Comparison of ENCODE assay signal across 10 cellular contexts in genomic region chr12:52496590-52497071, GRCh38. TPM values are rescaled to one million over a fixed set of nuclear protein-coding genes. Genes with fewer than 3 reads are reported as not detected.
DNase-seq lines count a peak whose midpoint lies in the region; ATAC-seq and TF ChIP-seq lines count a peak whose summit lies in the region.
"Had no signal": no experiment of that assay in that cellular context is flagged by ENCODE, and none has a peak within 500 bp of the region (broad histone marks: within the 10 kb centered on the region; RNA-seq: fewer than 3 reads in every experiment).

No MANE protein-coding gene starts in this region.

- no peak overlapping the region for H3K4me3 ChIP-seq in foreskin fibroblast (ENCODE audit: low read depth in 1 of 2, low read length in 2 of 2)
- no peak overlapping the region for H3K4me3 ChIP-seq in testis

- intact Hi-C loops in testis (cut with DNase I; ENCODE audit: low total_unique reads) = no loop called here

- H3K4me1 ChIP-seq in testis = peaks cover 25% of the 10 kb centered on the region

- H3K9me3 ChIP-seq in testis = no peaks in the 10 kb centered on the region

- ATAC-seq in HG03175 (IDR thresholded peaks at IDR 0.05; ENCODE audit: unreplicated experiment) = no peak

- H3K27me3 ChIP-seq in testis = no peaks in the 10 kb centered on the region

- DNase-seq in NCI-H2029 treated with DMSO at 0.1 percent for 48 hours (lab: John Stamatoyannopoulos, UW) (peak; percentile 15), NCI-H2029 (lab: John Stamatoyannopoulos, UW) (no peak), RPMI7951 (ENCODE audit: low read depth) (peak; percentile 46), foreskin fibroblast (peak; percentile 7 to 42), testis (peak; percentile 38), erythroblast (lab: John Stamatoyannopoulos, UW) (no peak), SKM-1 (lab: John Stamatoyannopoulos, UW; ENCODE audit: unreplicated experiment) (no peak)
- DNase-seq: 8988T; activated effector memory CD4-positive, alpha-beta T cell treated with anti-CD3 and anti-CD28 coated beads, Interleukin-2, amount 50 U/mL, for 16 hours had no signal

- 43 to 51% methylated on average over 3 to 4 of the region's 4 CpGs for WGBS in testis, 2 donors

- H3K27ac ChIP-seq in testis = peak overlapping the region in 1 of 2 donors; percentile 25

- TF ChIP-seq CTCF in foreskin fibroblast (IDR thresholded peaks at IDR 0.05; ENCODE audit: low read depth, low read length) = no peak
- TF ChIP-seq CTCF in testis (IDR thresholded peaks at IDR 0.05) = no peak

- H3K36me3 ChIP-seq in testis (ENCODE audit: low read depth, missing control alignments) = no peaks in the 10 kb centered on the region

- no peak for TF ChIP-seq POLR2A in testis (IDR thresholded peaks at IDR 0.05)
- TF ChIP-seq POLR2A in erythroblast (IDR thresholded peaks at IDR 0.05; ENCODE audit: low read length) = no peak

RNA-seq across cellular contexts. Expression of gene KRT6A, which starts 3.6 kb away (rescaled TPM):
- not detected in 2 replicates for total RNA-seq in RPMI7951 (2014; rRNA removed; shearing (Covaris generic))
- under 1 TPM; 0.19 to 0.63 TPM for total RNA-seq in testis
- 1.5 TPM for polyA plus RNA-seq in testis (ENCODE audit: insufficient read depth, low read depth, low replicate concordance)

RNA-seq across cellular contexts. Expression of gene KRT6C, which starts 23.0 kb away (rescaled TPM):
- not detected in 2 replicates for total RNA-seq in RPMI7951 (2014; rRNA removed; shearing (Covaris generic))
- total RNA-seq in testis = under 1 TPM in 1 of 2 donors, not detected in 1; 0.16 TPM
- not detected for polyA plus RNA-seq in testis (ENCODE audit: insufficient read depth, low read depth, low replicate concordance)

RNA-seq across cellular contexts. Expression of gene KRT5, which starts 23.6 kb away (rescaled TPM):
- not detected in 2 replicates for total RNA-seq in RPMI7951 (2014; rRNA removed; shearing (Covaris generic))
- total RNA-seq in testis = 1 to 10 TPM in 1 of 2 donors, under 1 TPM in 1; 0.39 to 1.1 TPM
- polyA plus RNA-seq in testis (ENCODE audit: insufficient read depth, low read depth, low replicate concordance) = 2.6 TPM

RNA-seq across cellular contexts. Expression of gene KRT6B, which starts 44.7 kb away (rescaled TPM):
- not detected in 2 replicates for total RNA-seq in RPMI7951 (2014; rRNA removed; shearing (Covaris generic))
- total RNA-seq in testis = under 1 TPM in 1 of 2 donors, not detected in 1; 0.19 TPM
- polyA plus RNA-seq in testis (ENCODE audit: insufficient read depth, low read depth, low replicate concordance) = not detected

RNA-seq across cellular contexts. Expression of gene KRT71, which starts 56.3 kb away (rescaled TPM):
- not detected in 2 replicates for total RNA-seq in RPMI7951 (2014; rRNA removed; shearing (Covaris generic))
- under 1 TPM in 1 of 2 donors, not detected in 1; 0.12 TPM for total RNA-seq in testis
- not detected for polyA plus RNA-seq in testis (ENCODE audit: insufficient read depth, low read depth, low replicate concordance)

Comparison
In these comparisons a context has a peak if more than half of its experiments do, and no peak if none do; other contexts are left out.
1. DNase-seq: peak in NCI-H2029 treated with DMSO at 0.1 percent for 48 hours (single experiment), RPMI7951 (single experiment), foreskin fibroblast (2 of 2) and testis (single experiment); none in NCI-H2029 (single experiment), erythroblast (0 of 2) and SKM-1 (single experiment).